Comparison of ENCODE assay signal across 13 cellular contexts in genomic region chr6:111301914-111302313, GRCh38.
DNase-seq lines count a peak whose midpoint lies in the region; ATAC-seq and FAIRE-seq lines count a peak whose summit lies in the region.
"Had no signal": no experiment of that assay in that cellular context is flagged by ENCODE, and none has a peak within 500 bp of the region (broad histone marks: within the 10 kb centered on the region; RNA-seq: fewer than 3 reads in every experiment).

No MANE protein-coding gene starts in this region.

- ATAC-seq in activated CD4-positive, alpha-beta T cell treated with anti-CD3 and anti-CD28 coated beads for 36 hours, result peak; percentile 42
- peak; percentile 71 for ATAC-seq in GM21723 (IDR thresholded peaks at IDR 0.05; ENCODE audit: unreplicated experiment)
- peak; percentile 58 for ATAC-seq in HG03575 (IDR thresholded peaks at IDR 0.05; ENCODE audit: extremely low read depth, insufficient number of reproducible peaks, low FRiP score, unreplicated experiment)
- ATAC-seq in naive thymus-derived CD4-positive, alpha-beta T cell, result no peak

- no peaks in the 10 kb centered on the region for H3K79me2 ChIP-seq in GM23248 (ENCODE audit: insufficient read depth)

- in situ Hi-C loops in GM23248 (cut with MboI), result no loop called here

- no peaks in the 10 kb centered on the region for H3K9me3 ChIP-seq in naive thymus-derived CD4-positive, alpha-beta T cell (ENCODE audit: control insufficient read depth in 2 of 3, low read length in 3 of 3)
- H3K9me3 ChIP-seq in GM23248 (ENCODE audit: low read depth), result no peaks in the 10 kb centered on the region
- H3K9me3 ChIP-seq: upper lobe of left lung had no signal

- no peak overlapping the region for H2AFZ ChIP-seq in GM23248

- peaks cover 13% of the 10 kb centered on the region; the same call in 1 of the 2 replicates for H3F3A ChIP-seq in GM23248 (ENCODE audit: insufficient read depth)

- H3K4me3 ChIP-seq in naive thymus-derived CD4-positive, alpha-beta T cell (ENCODE audit: low read length), result no peak overlapping the region
- H3K4me3 ChIP-seq in GM23248, result no peak overlapping the region
- H3K4me3 ChIP-seq: upper lobe of left lung had no signal

- H3K9me3 Mint-ChIP-seq in activated CD4-positive, alpha-beta T cell treated with anti-CD3 and anti-CD28 coated beads for 36 hours (ENCODE audit: low read depth), result peaks cover 6% of the 10 kb centered on the region
- peaks cover 4% of the 10 kb centered on the region for H3K9me3 Mint-ChIP-seq in activated CD4-positive, alpha-beta T cell treated with anti-CD3 and anti-CD28 coated beads, Interleukin-2, amount 10 ng/mL, durations not matched to agents 24 days and 14 days
- H3K9me3 Mint-ChIP-seq in naive thymus-derived CD4-positive, alpha-beta T cell, result peaks cover 0 to 25% (median 6%) of the 10 kb centered on the region in 11 donors

- no peak overlapping the region for H3K27ac ChIP-seq in naive thymus-derived CD4-positive, alpha-beta T cell (ENCODE audit: low read depth, low read length)
- H3K27ac ChIP-seq in GM23248, result no peak overlapping the region
- H3K27ac ChIP-seq: epithelial cell of prostate, upper lobe of left lung had no signal

- H3K36me3 ChIP-seq in naive thymus-derived CD4-positive, alpha-beta T cell (ENCODE audit: control insufficient read depth in 2 of 3, insufficient read depth in 3 of 3, low read length in 3 of 3), result no peaks in the 10 kb centered on the region
- peaks cover 24% of the 10 kb centered on the region for H3K36me3 ChIP-seq in GM23248 (ENCODE audit: low read depth)

- no peaks in the 10 kb centered on the region for H3K9me2 ChIP-seq in GM23248 (ENCODE audit: insufficient read depth)

- H3K4me2 ChIP-seq in GM23248 (ENCODE audit: unreplicated experiment), result no peak overlapping the region

- WGBS in GM23248 (ENCODE audit: low coverage in 1 of 2, low lambda C conversion rate in 2 of 2, missing lambda C conversion rate in 2 of 2), 2 experiments, result 68 to 69% methylated on average over 2 of the region's 2 CpGs

- no peak for FAIRE-seq in urothelium cell line (lab: Jason Lieb, UNC)

- H3K4me1 Mint-ChIP-seq in activated CD4-positive, alpha-beta T cell treated with anti-CD3 and anti-CD28 coated beads for 36 hours, result peaks cover 9% of the 10 kb centered on the region
- H3K4me1 Mint-ChIP-seq in activated CD4-positive, alpha-beta T cell treated with anti-CD3 and anti-CD28 coated beads, Interleukin-2, amount 10 ng/mL, durations not matched to agents 24 days and 14 days, result peaks cover 7% of the 10 kb centered on the region
- peaks cover 0 to 15% (median 8%) of the 10 kb centered on the region in 7 donors for H3K4me1 Mint-ChIP-seq in naive thymus-derived CD4-positive, alpha-beta T cell
- H3K4me1 Mint-ChIP-seq: immature natural killer cell had no signal

- DNase-seq in activated CD4-positive, alpha-beta T cell treated with anti-CD3 and anti-CD28 coated beads for 36 hours, result no peak
- no peak for DNase-seq in activated CD4-positive, alpha-beta T cell treated with anti-CD3 and anti-CD28 coated beads, Interleukin-2, amount 10 ng/mL, durations not matched to agents 24 days and 14 days
- no peak for DNase-seq in naive thymus-derived CD4-positive, alpha-beta T cell
- no peak for DNase-seq in urothelium cell line (ENCODE audit: low spot score)
- no peak for DNase-seq in NCI-H1092 treated with DMSO at 0.1 percent for 48 hours (lab: John Stamatoyannopoulos, UW)
- DNase-seq in GM23248, result no peak
- DNase-seq: activated CD4-positive, alpha-beta T cell treated with anti-CD3 and anti-CD28 coated beads for 1 hour; immature natural killer cell; NCI-H2081; upper lobe of left lung had no signal

- no peaks in the 10 kb centered on the region for H4K20me1 ChIP-seq in GM23248 (ENCODE audit: insufficient read depth)

- POLR2A ChIA-PET in activated CD4-positive, alpha-beta T cell treated with anti-CD3 and anti-CD28 coated beads for 36 hours (lab: Charles Lee), result no interaction called here
- POLR2A ChIA-PET in naive thymus-derived CD4-positive, alpha-beta T cell (lab: Charles Lee), result no interaction called here

- no peaks in the 10 kb centered on the region for H3K27me3 Mint-ChIP-seq in activated CD4-positive, alpha-beta T cell treated with anti-CD3 and anti-CD28 coated beads for 36 hours
- H3K27me3 Mint-ChIP-seq in activated CD4-positive, alpha-beta T cell treated with anti-CD3 and anti-CD28 coated beads, Interleukin-2, amount 10 ng/mL, durations not matched to agents 24 days and 14 days, result no peaks in the 10 kb centered on the region
- no peaks in the 10 kb centered on the region for H3K27me3 Mint-ChIP-seq in naive thymus-derived CD4-positive, alpha-beta T cell

- no peak overlapping the region for H3K27ac Mint-ChIP-seq in activated CD4-positive, alpha-beta T cell treated with anti-CD3 and anti-CD28 coated beads for 36 hours
- no peak overlapping the region for H3K27ac Mint-ChIP-seq in activated CD4-positive, alpha-beta T cell treated with anti-CD3 and anti-CD28 coated beads, Interleukin-2, amount 10 ng/mL, durations not matched to agents 24 days and 14 days
- peak overlapping the region in 5 of 9 donors; percentile 9 to 46 (median 19) for H3K27ac Mint-ChIP-seq in naive thymus-derived CD4-positive, alpha-beta T cell

- no peak overlapping the region for H3K9ac ChIP-seq in GM23248

- CTCF ChIA-PET in activated CD4-positive, alpha-beta T cell treated with anti-CD3 and anti-CD28 coated beads for 36 hours (lab: Charles Lee), result no interaction called here
- CTCF ChIA-PET in naive thymus-derived CD4-positive, alpha-beta T cell (lab: Charles Lee), result no interaction called here

- intact Hi-C loops in activated CD4-positive, alpha-beta T cell treated with anti-CD3 and anti-CD28 coated beads for 36 hours (cut with DNase I, micrococcal nuclease), result no loop called here
- intact Hi-C loops in activated CD4-positive, alpha-beta T cell treated with anti-CD3 and anti-CD28 coated beads, Interleukin-2, amount 10 ng/mL, durations not matched to agents 24 days and 14 days (cut with micrococcal nuclease), result no loop called here
- intact Hi-C loops in naive thymus-derived CD4-positive, alpha-beta T cell (cut with micrococcal nuclease), result no loop called here

- no peaks in the 10 kb centered on the region for H3K4me1 ChIP-seq in naive thymus-derived CD4-positive, alpha-beta T cell (ENCODE audit: control insufficient read depth in 2 of 2, insufficient read depth in 2 of 2, low read length in 2 of 2)
- no peaks in the 10 kb centered on the region for H3K4me1 ChIP-seq in GM23248 (ENCODE audit: insufficient read depth)
- H3K4me1 ChIP-seq: upper lobe of left lung had no signal

- H3K36me3 Mint-ChIP-seq in activated CD4-positive, alpha-beta T cell treated with anti-CD3 and anti-CD28 coated beads for 36 hours (ENCODE audit: low read depth), result peaks cover 47% of the 10 kb centered on the region
- peaks cover 44% of the 10 kb centered on the region for H3K36me3 Mint-ChIP-seq in activated CD4-positive, alpha-beta T cell treated with anti-CD3 and anti-CD28 coated beads, Interleukin-2, amount 10 ng/mL, durations not matched to agents 24 days and 14 days (ENCODE audit: low read depth)
- H3K36me3 Mint-ChIP-seq in naive thymus-derived CD4-positive, alpha-beta T cell, result peaks cover 5 to 59% (median 39%) of the 10 kb centered on the region in 5 donors

- H3K4me3 Mint-ChIP-seq in activated CD4-positive, alpha-beta T cell treated with anti-CD3 and anti-CD28 coated beads for 36 hours, result no peak overlapping the region
- no peak overlapping the region for H3K4me3 Mint-ChIP-seq in activated CD4-positive, alpha-beta T cell treated with anti-CD3 and anti-CD28 coated beads, Interleukin-2, amount 10 ng/mL, durations not matched to agents 24 days and 14 days
- no peak overlapping the region for H3K4me3 Mint-ChIP-seq in naive thymus-derived CD4-positive, alpha-beta T cell
- H3K4me3 Mint-ChIP-seq: immature natural killer cell had no signal

- no peaks in the 10 kb centered on the region for H3K27me3 ChIP-seq in naive thymus-derived CD4-positive, alpha-beta T cell (ENCODE audit: control insufficient read depth in 2 of 2, insufficient read depth in 2 of 2, low read length in 2 of 2)
- no peaks in the 10 kb centered on the region for H3K27me3 ChIP-seq in GM23248 (replicated peaks; ENCODE audit: insufficient read depth)
- H3K27me3 ChIP-seq: upper lobe of left lung had no signal

Comparison
In these comparisons a context has a peak if more than half of its experiments do, and no peak if none do; other contexts are left out.
1. H3K27ac Mint-ChIP-seq: peak in naive thymus-derived CD4-positive, alpha-beta T cell (5 of 9); none in activated CD4-positive, alpha-beta T cell treated with anti-CD3 and anti-CD28 coated beads for 36 hours (single experiment) and activated CD4-positive, alpha-beta T cell treated with anti-CD3 and anti-CD28 coated beads, Interleukin-2, amount 10 ng/mL, durations not matched to agents 24 days and 14 days (single experiment).